Comparison of ENCODE assay signal across 1 cellular context in genomic region chr19:1001538-1002166, GRCh38.
TF ChIP-seq lines count a peak whose summit lies in the region.

No MANE protein-coding gene starts in this region.

TF ChIP-seq in HEK293, 187 proteins besides CTCF, POLR2A, EP300 and RAD21 (continued from another document and continues in another):
- TF ChIP-seq, protein P1, sequence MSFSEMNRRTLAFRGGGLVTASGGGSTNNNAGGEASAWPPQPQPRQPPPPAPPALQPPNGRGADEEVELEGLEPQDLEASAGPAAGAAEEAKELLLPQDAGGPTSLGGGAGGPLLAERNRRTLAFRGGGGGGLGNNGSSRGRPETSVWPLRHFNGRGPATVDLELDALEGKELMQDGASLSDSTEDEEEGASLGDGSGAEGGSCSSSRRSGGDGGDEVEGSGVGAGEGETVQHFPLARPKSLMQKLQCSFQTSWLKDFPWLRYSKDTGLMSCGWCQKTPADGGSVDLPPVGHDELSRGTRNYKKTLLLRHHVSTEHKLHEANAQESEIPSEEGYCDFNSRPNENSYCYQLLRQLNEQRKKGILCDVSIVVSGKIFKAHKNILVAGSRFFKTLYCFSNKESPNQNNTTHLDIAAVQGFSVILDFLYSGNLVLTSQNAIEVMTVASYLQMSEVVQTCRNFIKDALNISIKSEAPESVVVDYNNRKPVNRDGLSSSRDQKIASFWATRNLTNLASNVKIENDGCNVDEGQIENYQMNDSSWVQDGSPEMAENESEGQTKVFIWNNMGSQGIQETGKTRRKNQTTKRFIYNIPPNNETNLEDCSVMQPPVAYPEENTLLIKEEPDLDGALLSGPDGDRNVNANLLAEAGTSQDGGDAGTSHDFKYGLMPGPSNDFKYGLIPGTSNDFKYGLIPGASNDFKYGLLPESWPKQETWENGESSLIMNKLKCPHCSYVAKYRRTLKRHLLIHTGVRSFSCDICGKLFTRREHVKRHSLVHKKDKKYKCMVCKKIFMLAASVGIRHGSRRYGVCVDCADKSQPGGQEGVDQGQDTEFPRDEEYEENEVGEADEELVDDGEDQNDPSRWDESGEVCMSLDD (tag by site-specific recombination; IDR thresholded peaks at IDR 0.05), result peak; percentile 98
- TF ChIP-seq BCL11A (tag by site-specific recombination; IDR thresholded peaks at IDR 0.05; ENCODE audit: low read depth) (no peak), ZNF133 (tag by site-specific recombination; IDR thresholded peaks at IDR 0.05) (no peak), OSR2 (tag by site-specific recombination; IDR thresholded peaks at IDR 0.05) (no peak), ZIC2 (tag by site-specific recombination; IDR thresholded peaks at IDR 0.05) (peak; percentile 56), ZNF202 (tag by site-specific recombination; IDR thresholded peaks at IDR 0.05; ENCODE audit: borderline replicate concordance) (no peak), HOXC10 (CRISPR knock-in tag; IDR thresholded peaks at IDR 0.05) (no peak), YY1 (tag by site-specific recombination; IDR thresholded peaks at IDR 0.05) (no peak), ZNF48 (tag by site-specific recombination; IDR thresholded peaks at IDR 0.05) (no peak), SP2 (tag by site-specific recombination; IDR thresholded peaks at IDR 0.05) (0 out of 2 replicates have a peak, but pooled peaks have one; percentile 20), ZNF16 (tag by site-specific recombination; IDR thresholded peaks at IDR 0.05; ENCODE audit: low read depth) (no peak), ZNF157 (tag by site-specific recombination; IDR thresholded peaks at IDR 0.05) (no peak), ZNF624 (tag by site-specific recombination; IDR thresholded peaks at IDR 0.05) (no peak), KLF16 (tag by site-specific recombination; IDR thresholded peaks at IDR 0.05) (peak; percentile 44; the same call in 1 of the 2 replicates), ZNF112 (tag by site-specific recombination; IDR thresholded peaks at IDR 0.05) (no peak), ZNF121 (tag by site-specific recombination; IDR thresholded peaks at IDR 0.05) (peak; percentile 98), ZNF488 (tag by site-specific recombination; IDR thresholded peaks at IDR 0.05) (no peak), ZNF138 (tag by site-specific recombination; IDR thresholded peaks at IDR 0.05; ENCODE audit: borderline replicate concordance) (no peak), ZNF843 (tag by site-specific recombination; IDR thresholded peaks at IDR 0.05) (no peak), ZNF792 (tag by site-specific recombination; IDR thresholded peaks at IDR 0.05) (no peak), ZNF561 (tag by site-specific recombination; IDR thresholded peaks at IDR 0.05; ENCODE audit: borderline replicate concordance) (no peak), TRIM28 (IDR thresholded peaks at IDR 0.05; ENCODE audit: borderline replicate concordance, low read length) (no peak), RBAK (tag by site-specific recombination; IDR thresholded peaks at IDR 0.05) (no peak), ZNF571 (tag by site-specific recombination; IDR thresholded peaks at IDR 0.05) (no peak), ZNF654 (tag by site-specific recombination; IDR thresholded peaks at IDR 0.05; ENCODE audit: low read depth) (peak; percentile 89), ZNF335 (tag by site-specific recombination; conservative IDR thresholded peaks at IDR 0.05) (peak; percentile 58), ZBTB8A (tag by site-specific recombination; IDR thresholded peaks at IDR 0.05) (peak; percentile 71), ZNF521 (tag by site-specific recombination; IDR thresholded peaks at IDR 0.05) (no peak), ZNF324 (tag by site-specific recombination; IDR thresholded peaks at IDR 0.05) (0 out of 2 replicates have a peak, but pooled peaks have one; percentile 48), ZNF629 (tag by site-specific recombination; IDR thresholded peaks at IDR 0.05) (peak; percentile 26; the same call in 1 of the 2 replicates), ZNF223 (tag by site-specific recombination; IDR thresholded peaks at IDR 0.05) (no peak), TCF7L2 (IDR thresholded peaks at IDR 0.05; ENCODE audit: borderline replicate concordance, low read depth, low read length) (no peak), ELK4 (IDR thresholded peaks at IDR 0.05; ENCODE audit: borderline replicate concordance, low read depth, low read length) (no peak), ZNF664 (tag by site-specific recombination; IDR thresholded peaks at IDR 0.05) (no peak), AEBP2 (tag by site-specific recombination; IDR thresholded peaks at IDR 0.05; ENCODE audit: borderline replicate concordance) (no peak), ZNF658 (tag by site-specific recombination; IDR thresholded peaks at IDR 0.05) (no peak), ZNF426 (tag by site-specific recombination; IDR thresholded peaks at IDR 0.05) (no peak), ZNF639 (tag by site-specific recombination; IDR thresholded peaks at IDR 0.05) (no peak), SP7 (tag by site-specific recombination; IDR thresholded peaks at IDR 0.05) (peak; percentile 53; the same call in 1 of the 2 replicates), ZNF174 (tag by site-specific recombination; IDR thresholded peaks at IDR 0.05) (no peak), ZFP41 (tag by site-specific recombination; IDR thresholded peaks at IDR 0.05; ENCODE audit: borderline replicate concordance) (no peak), ZNF37A (tag by site-specific recombination; IDR thresholded peaks at IDR 0.05) (no peak), HOXA7 (CRISPR knock-in tag; IDR thresholded peaks at IDR 0.05; ENCODE audit: borderline replicate concordance) (no peak), REPIN1 (tag by site-specific recombination; IDR thresholded peaks at IDR 0.05; ENCODE audit: low read depth) (no peak), ZNF529 (tag by site-specific recombination; IDR thresholded peaks at IDR 0.05; ENCODE audit: insufficient replicate concordance) (no peak), ZNF19 (tag by site-specific recombination; IDR thresholded peaks at IDR 0.05; ENCODE audit: low read depth) (no peak), WT1 (tag by site-specific recombination; IDR thresholded peaks at IDR 0.05) (no peak), ZNF175 (tag by site-specific recombination; IDR thresholded peaks at IDR 0.05) (no peak), MYNN (tag by site-specific recombination; IDR thresholded peaks at IDR 0.05; ENCODE audit: borderline replicate concordance) (no peak), ZBTB49 (tag by site-specific recombination; IDR thresholded peaks at IDR 0.05; ENCODE audit: low read depth) (no peak), ZNF510 (tag by site-specific recombination; IDR thresholded peaks at IDR 0.05; ENCODE audit: insufficient replicate concordance) (no peak), ZNF274 (IDR thresholded peaks at IDR 0.05; ENCODE audit: low read length) (no peak), ZNF274 (tag by site-specific recombination; IDR thresholded peaks at IDR 0.05; ENCODE audit: borderline replicate concordance) (no peak), ZNF184 (tag by site-specific recombination; IDR thresholded peaks at IDR 0.05) (no peak), SCRT2 (tag by site-specific recombination; IDR thresholded peaks at IDR 0.05) (no peak), ZNF623 (tag by site-specific recombination; IDR thresholded peaks at IDR 0.05) (no peak), ZXDB (tag by site-specific recombination; IDR thresholded peaks at IDR 0.05) (peak; percentile 25; the same call in 1 of the 2 replicates), ZBTB20 (tag by site-specific recombination; IDR thresholded peaks at IDR 0.05) (no peak), ZNF302 (tag by site-specific recombination; IDR thresholded peaks at IDR 0.05; ENCODE audit: low read depth) (no peak), SETDB1 (IDR thresholded peaks at IDR 0.05; ENCODE audit: insufficient read length, low read length) (no peak), ZNF501 (tag by site-specific recombination; IDR thresholded peaks at IDR 0.05) (no peak; the same call in 1 of the 2 replicates), ZNF248 (tag by site-specific recombination; IDR thresholded peaks at IDR 0.05) (no peak), ZSCAN16 (tag by site-specific recombination; IDR thresholded peaks at IDR 0.05) (no peak), ZNF23 (tag by site-specific recombination; IDR thresholded peaks at IDR 0.05; ENCODE audit: borderline replicate concordance) (no peak)
- TF ChIP-seq, protein P2, sequence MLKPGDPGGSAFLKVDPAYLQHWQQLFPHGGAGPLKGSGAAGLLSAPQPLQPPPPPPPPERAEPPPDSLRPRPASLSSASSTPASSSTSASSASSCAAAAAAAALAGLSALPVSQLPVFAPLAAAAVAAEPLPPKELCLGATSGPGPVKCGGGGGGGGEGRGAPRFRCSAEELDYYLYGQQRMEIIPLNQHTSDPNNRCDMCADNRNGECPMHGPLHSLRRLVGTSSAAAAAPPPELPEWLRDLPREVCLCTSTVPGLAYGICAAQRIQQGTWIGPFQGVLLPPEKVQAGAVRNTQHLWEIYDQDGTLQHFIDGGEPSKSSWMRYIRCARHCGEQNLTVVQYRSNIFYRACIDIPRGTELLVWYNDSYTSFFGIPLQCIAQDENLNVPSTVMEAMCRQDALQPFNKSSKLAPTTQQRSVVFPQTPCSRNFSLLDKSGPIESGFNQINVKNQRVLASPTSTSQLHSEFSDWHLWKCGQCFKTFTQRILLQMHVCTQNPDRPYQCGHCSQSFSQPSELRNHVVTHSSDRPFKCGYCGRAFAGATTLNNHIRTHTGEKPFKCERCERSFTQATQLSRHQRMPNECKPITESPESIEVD (tag by site-specific recombination; IDR thresholded peaks at IDR 0.05), result no peak
- TF ChIP-seq, protein P3, sequence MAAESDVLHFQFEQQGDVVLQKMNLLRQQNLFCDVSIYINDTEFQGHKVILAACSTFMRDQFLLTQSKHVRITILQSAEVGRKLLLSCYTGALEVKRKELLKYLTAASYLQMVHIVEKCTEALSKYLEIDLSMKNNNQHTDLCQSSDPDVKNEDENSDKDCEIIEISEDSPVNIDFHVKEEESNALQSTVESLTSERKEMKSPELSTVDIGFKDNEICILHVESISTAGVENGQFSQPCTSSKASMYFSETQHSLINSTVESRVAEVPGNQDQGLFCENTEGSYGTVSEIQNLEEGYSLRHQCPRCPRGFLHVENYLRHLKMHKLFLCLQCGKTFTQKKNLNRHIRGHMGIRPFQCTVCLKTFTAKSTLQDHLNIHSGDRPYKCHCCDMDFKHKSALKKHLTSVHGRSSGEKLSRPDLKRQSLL (tag by site-specific recombination; IDR thresholded peaks at IDR 0.05), result no peak
- TF ChIP-seq, protein P4, sequence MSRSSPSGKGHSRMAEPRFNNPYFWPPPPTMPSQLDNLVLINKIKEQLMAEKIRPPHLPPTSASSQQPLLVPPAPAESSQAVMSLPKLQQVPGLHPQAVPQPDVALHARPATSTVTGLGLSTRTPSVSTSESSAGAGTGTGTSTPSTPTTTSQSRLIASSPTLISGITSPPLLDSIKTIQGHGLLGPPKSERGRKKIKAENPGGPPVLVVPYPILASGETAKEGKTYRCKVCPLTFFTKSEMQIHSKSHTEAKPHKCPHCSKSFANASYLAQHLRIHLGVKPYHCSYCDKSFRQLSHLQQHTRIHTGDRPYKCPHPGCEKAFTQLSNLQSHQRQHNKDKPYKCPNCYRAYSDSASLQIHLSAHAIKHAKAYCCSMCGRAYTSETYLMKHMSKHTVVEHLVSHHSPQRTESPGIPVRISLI (tag by site-specific recombination; IDR thresholded peaks at IDR 0.05), result no peak
